ENCODE assay signal across 1 cellular context in genomic region chr2:143525006-143525405, GRCh38.
TF ChIP-seq lines count a peak whose summit lies in the region.

No MANE protein-coding gene starts in this region.

TF ChIP-seq in K562, 482 proteins besides CTCF, POLR2A, EP300 and RAD21 (continued from another document):
- TF ChIP-seq ZNF609 (CRISPR knock-in tag; IDR thresholded peaks at IDR 0.05; ENCODE audit: borderline replicate concordance) (no peak), SNRNP70 (optimal IDR thresholded peaks at IDR 0.05; ENCODE audit: low read depth, low read length) (no peak), PRDM10 (IDR thresholded peaks at IDR 0.05; ENCODE audit: partially characterized antibody) (no peak), U2AF1 (optimal IDR thresholded peaks at IDR 0.05; ENCODE audit: low read depth, low read length) (no peak), ZNF586 (CRISPR knock-in tag; conservative IDR thresholded peaks at IDR 0.05) (no peak), HMGXB4 (CRISPR knock-in tag; IDR thresholded peaks at IDR 0.05) (no peak), GABPB2 (CRISPR knock-in tag; conservative IDR thresholded peaks at IDR 0.05) (no peak)
